In genomic region chr11:73983764-73984543, GRCh38 we compare ENCODE assay signal across 8 cellular contexts. TPM values are rescaled to one million over a fixed set of nuclear protein-coding genes. Genes with fewer than 3 reads are reported as not detected.
A peak's percentile ranks its signal among the peaks of the same experiment; 100 is the strongest.
DNase-seq lines count a peak whose midpoint lies in the region; ATAC-seq, FAIRE-seq and TF ChIP-seq lines count a peak whose summit lies in the region.

No MANE protein-coding gene starts in this region.

- ATAC-seq in central memory CD8-positive, alpha-beta T cell (replicated peaks; ENCODE audit: extremely low read depth, poor library complexity, severe bottlenecking): no peak
- ATAC-seq in naive thymus-derived CD8-positive, alpha-beta T cell: no peak
- no peak for ATAC-seq in HG03457 (IDR thresholded peaks at IDR 0.05; ENCODE audit: unreplicated experiment)

- peaks cover 46% of the 10 kb centered on the region for H3K36me3 Mint-ChIP-seq in central memory CD8-positive, alpha-beta T cell (ENCODE audit: insufficient read depth)
- H3K36me3 Mint-ChIP-seq in naive thymus-derived CD8-positive, alpha-beta T cell: peaks cover 26 to 37% (median 28%) of the 10 kb centered on the region in 3 donors

- FAIRE-seq in GM12891 (lab: Jason Lieb, UNC): no peak

- no peak for TF ChIP-seq POLR2A in GM12891 (IDR thresholded peaks at IDR 0.05; ENCODE audit: low read depth, low read length)

- DNase-seq in GM12891 (ENCODE audit: insufficient read length, low spot score) (no peak), NOMO-1 (lab: John Stamatoyannopoulos, UW; ENCODE audit: unreplicated experiment in 2 of 2) (peak; percentile 19 to 68), middle frontal gyrus (ENCODE audit: extremely low spot score, low spot score) (no peak), RPMI8226 (no peak), NCI-H226 (no peak)
- no peak for DNase-seq in central memory CD8-positive, alpha-beta T cell (ENCODE audit: low spot score in 2 of 2)
- peak in 2 of 10 donors; percentile 31 to 42 for DNase-seq in naive thymus-derived CD8-positive, alpha-beta T cell

- H3K27me3 Mint-ChIP-seq in central memory CD8-positive, alpha-beta T cell: no peaks in the 10 kb centered on the region
- no peaks in the 10 kb centered on the region for H3K27me3 Mint-ChIP-seq in naive thymus-derived CD8-positive, alpha-beta T cell

- H3K9me3 Mint-ChIP-seq in central memory CD8-positive, alpha-beta T cell: no peaks in the 10 kb centered on the region
- peaks cover 0 to 2% (median 0%) of the 10 kb centered on the region in 9 donors for H3K9me3 Mint-ChIP-seq in naive thymus-derived CD8-positive, alpha-beta T cell

- H3K4me1 Mint-ChIP-seq in central memory CD8-positive, alpha-beta T cell: peaks cover 45% of the 10 kb centered on the region
- peaks cover 22 to 51% (median 32%) of the 10 kb centered on the region in 4 donors for H3K4me1 Mint-ChIP-seq in naive thymus-derived CD8-positive, alpha-beta T cell

- peak overlapping the region; percentile 100 for H3K4me3 Mint-ChIP-seq in central memory CD8-positive, alpha-beta T cell
- peak overlapping the region; percentile 95 to 100 (median 99) for H3K4me3 Mint-ChIP-seq in naive thymus-derived CD8-positive, alpha-beta T cell

- H3K27ac Mint-ChIP-seq in central memory CD8-positive, alpha-beta T cell (ENCODE audit: low read depth): peak overlapping the region; percentile 100
- peak overlapping the region; percentile 98 to 100 (median 100) for H3K27ac Mint-ChIP-seq in naive thymus-derived CD8-positive, alpha-beta T cell

- POLR2A ChIA-PET in naive thymus-derived CD8-positive, alpha-beta T cell (lab: Charles Lee): interaction anchor here (0.7 to 24.6 kb wide), 4 partner anchors 14 to 797 kb away, joined by 3 to 1033 read pairs (median 493); partner anchors contain the start of gene UCP3

TF ChIP-seq in GM12891, 5 proteins besides CTCF, POLR2A, EP300 and RAD21:
- TF ChIP-seq TAF1 (IDR thresholded peaks at IDR 0.05; ENCODE audit: low read depth, low read length): no peak
- TF ChIP-seq POLR2AphosphoS5 (IDR thresholded peaks at IDR 0.05; ENCODE audit: low read depth, low read length): no peak
- peak; percentile 74 for TF ChIP-seq SPI1 (IDR thresholded peaks at IDR 0.05; ENCODE audit: low read depth, low read length)
- no peak for TF ChIP-seq POU2F2 (IDR thresholded peaks at IDR 0.05; ENCODE audit: low read depth, low read length)
- no peak for TF ChIP-seq PAX5 (IDR thresholded peaks at IDR 0.05; ENCODE audit: insufficient read depth, low read length, severe bottlenecking)

RNA-seq across cellular contexts. Expression of gene UCP2, which starts 1.3 kb away (rescaled TPM):
- 127 TPM for polyA plus RNA-seq in GM12891 (2012; ENCODE audit: low read depth, missing spikeins)
- total RNA-seq in naive thymus-derived CD8-positive, alpha-beta T cell: 100 to 1,000 TPM; 388 to 396 TPM
- polyA plus RNA-seq in naive thymus-derived CD8-positive, alpha-beta T cell: 1,000 to 10,000 TPM in 2 of 3 donors, 100 to 1,000 TPM in 1; 998 to 1,325 (median 1,191) TPM

RNA-seq across cellular contexts. Expression of gene UCP3, which starts 24.9 kb away (rescaled TPM):
- 0.50 TPM for polyA plus RNA-seq in GM12891 (2012; ENCODE audit: low read depth, missing spikeins)
- total RNA-seq in naive thymus-derived CD8-positive, alpha-beta T cell: 1 to 10 TPM; 6.8 to 7.5 TPM
- under 1 TPM in 2 of 3 donors, not detected in 1; 0.50 to 0.76 TPM for polyA plus RNA-seq in naive thymus-derived CD8-positive, alpha-beta T cell

RNA-seq across cellular contexts. Expression of gene DNAJB13, which starts 33.1 kb away (rescaled TPM):
- 0.15 TPM for polyA plus RNA-seq in GM12891 (2012; ENCODE audit: low read depth, missing spikeins)
- total RNA-seq in naive thymus-derived CD8-positive, alpha-beta T cell: under 1 TPM; 0.22 to 0.60 TPM
- polyA plus RNA-seq in naive thymus-derived CD8-positive, alpha-beta T cell: under 1 TPM; 0.16 to 0.51 (median 0.46) TPM

Comparison
In these comparisons a context has a peak if more than half of its experiments do, and no peak if none do; other contexts are left out.
1. DNase-seq: peak in NOMO-1 (2 of 2); none in GM12891 (single experiment), central memory CD8-positive, alpha-beta T cell (0 of 2), middle frontal gyrus (single experiment), RPMI8226 (single experiment) and NCI-H226 (single experiment).